In the genomic region with DNA sequence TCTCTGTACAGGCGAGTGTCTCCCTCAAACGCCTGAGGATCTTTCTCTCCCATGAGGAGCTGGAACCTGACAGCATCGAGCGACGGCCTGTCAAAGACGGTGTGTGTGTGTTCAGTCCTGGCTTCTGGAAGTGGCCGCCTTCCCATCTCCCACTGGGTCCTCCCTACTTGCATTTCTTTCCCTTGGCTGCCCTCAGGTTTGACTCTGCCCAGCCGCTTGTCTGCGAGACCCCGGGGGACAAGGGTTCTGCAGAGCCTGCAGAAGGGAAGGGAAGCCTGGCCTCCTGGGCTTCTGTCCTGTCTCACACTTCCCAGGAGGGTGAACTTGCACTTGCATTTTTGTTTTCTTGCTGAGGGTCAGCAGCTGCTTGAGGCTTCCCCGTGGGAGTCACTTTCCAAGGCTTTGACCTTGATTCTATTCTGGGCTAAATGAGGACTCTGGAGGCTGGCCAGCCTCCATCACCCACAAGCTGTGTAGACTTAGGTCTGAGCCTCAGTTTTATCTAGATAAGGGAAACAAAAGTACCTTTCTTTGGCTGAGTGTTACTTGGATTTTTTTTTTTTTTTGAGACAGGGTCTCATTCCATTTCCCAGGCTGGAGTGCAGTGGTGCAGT, we compare ENCODE assay signal across 14 cellular contexts.
DNase-seq lines count a peak whose midpoint lies in the region; ATAC-seq and TF ChIP-seq lines count a peak whose summit lies in the region.
"Had no signal": no experiment of that assay in that cellular context is flagged by ENCODE, and none has a peak within 500 bp of the region (broad histone marks: within the 10 kb centered on the region; RNA-seq: fewer than 3 reads in every experiment).

No MANE protein-coding gene starts in this region.

- H3K9me3 ChIP-seq in SJCRH30 (replicated peaks) (no peaks in the 10 kb centered on the region), parathyroid adenoma (ENCODE audit: control insufficient read depth, low read length) (no peaks in the 10 kb centered on the region)
- H3K9me3 ChIP-seq: mucosa of descending colon, spleen had no signal

- peak overlapping the region; percentile 51 for H3K27ac ChIP-seq in SJCRH30
- H3K27ac ChIP-seq in parathyroid adenoma: peak overlapping the region; percentile 6

- no peaks in the 10 kb centered on the region for H3K27me3 ChIP-seq in SJCRH30
- no peaks in the 10 kb centered on the region for H3K27me3 ChIP-seq in parathyroid adenoma (ENCODE audit: control insufficient read depth, insufficient read depth, low read length)
- H3K27me3 ChIP-seq: spleen had no signal

- no peaks in the 10 kb centered on the region for H3K79me2 ChIP-seq in parathyroid adenoma

- peaks cover 30% of the 10 kb centered on the region for H3K4me1 ChIP-seq in SJCRH30
- peaks cover 13% of the 10 kb centered on the region for H3K4me1 ChIP-seq in parathyroid adenoma

- peak; percentile 49 for DNase-seq in AG10803 (ENCODE audit: low read depth)
- DNase-seq in SJCRH30: peak; percentile 81 to 86
- DNase-seq in Right ventricle myocardium superior: peak; percentile 61
- no peak for DNase-seq in RPMI8226
- no peak for DNase-seq in activated CD4-positive, alpha-beta T cell treated with anti-CD3 and anti-CD28 coated beads, Interleukin-2, amount 50 U/mL, for 1 hour
- no peak for DNase-seq in NCI-H187 (lab: John Stamatoyannopoulos, UW)
- DNase-seq in nucleus accumbens (lab: John Stamatoyannopoulos, UW): no peak
- DNase-seq: aorta, Kasumi-1, mucosa of descending colon, NCI-H226, spleen had no signal

- 0 out of 2 replicates have a peak, but pooled peaks cover 3% of the 10 kb centered on the region for H3K36me3 ChIP-seq in SJCRH30
- no peaks in the 10 kb centered on the region for H3K36me3 ChIP-seq in parathyroid adenoma (ENCODE audit: control insufficient read depth, insufficient read depth, low read length)

- no peak overlapping the region for H3K9ac ChIP-seq in parathyroid adenoma

- no peak overlapping the region for H2AFZ ChIP-seq in parathyroid adenoma

- H3K4me3 ChIP-seq in AG10803 (ENCODE audit: low read length) (no peak overlapping the region), SJCRH30 (no peak overlapping the region), parathyroid adenoma (ENCODE audit: low read depth, low read length) (no peak overlapping the region)
- H3K4me3 ChIP-seq: mucosa of descending colon, spleen had no signal

- no peak for TF ChIP-seq CTCF in AG10803 (conservative IDR thresholded peaks at IDR 0.05; ENCODE audit: low read length)
- TF ChIP-seq CTCF in parathyroid adenoma (IDR thresholded peaks at IDR 0.05): no peak

- peak; percentile 70 for ATAC-seq in Right ventricle myocardium superior (ENCODE audit: poor library complexity)
- ATAC-seq: mucosa of descending colon, Panc1 had no signal

- H3K4me2 ChIP-seq in parathyroid adenoma (ENCODE audit: low read length): no peak overlapping the region

- intact Hi-C loops in Right ventricle myocardium superior (cut with DNase I): no loop called here

Comparison
In these comparisons a context has a peak if more than half of its experiments do, and no peak if none do; other contexts are left out.
1. DNase-seq: peak in AG10803 (single experiment), SJCRH30 (2 of 2) and Right ventricle myocardium superior (single experiment); none in RPMI8226 (single experiment), activated CD4-positive, alpha-beta T cell treated with anti-CD3 and anti-CD28 coated beads, Interleukin-2, amount 50 U/mL, for 1 hour (single experiment), NCI-H187 (0 of 2) and nucleus accumbens (0 of 56).